10 cellular contexts compared by ENCODE assay signal in genomic region chr9:124054671-124055212, GRCh38. TPM values are rescaled to one million over a fixed set of nuclear protein-coding genes. Genes with fewer than 3 reads are reported as not detected.
DNase-seq lines count a peak whose midpoint lies in the region; ATAC-seq and TF ChIP-seq lines count a peak whose summit lies in the region.
"Had no signal": no experiment of that assay in that cellular context is flagged by ENCODE, and none has a peak within 500 bp of the region (broad histone marks: within the 10 kb centered on the region; RNA-seq: fewer than 3 reads in every experiment).

No MANE protein-coding gene starts in this region.

- H3K36me3 Mint-ChIP-seq in WTC11 = no peaks in the 10 kb centered on the region

- peak; percentile 7 for TF ChIP-seq CTCF in GM12864 (IDR thresholded peaks at IDR 0.05; ENCODE audit: low read depth, low read length, missing control alignments)
- TF ChIP-seq CTCF in WTC11 (IDR thresholded peaks at IDR 0.05) = no peak
- TF ChIP-seq CTCF in colonic mucosa (IDR thresholded peaks at IDR 0.05) = no peak

- DNase-seq in GM12864 (ENCODE audit: low read depth) = peak; percentile 41
- DNase-seq in WTC11 (ENCODE audit: low spot score) = peak; percentile 8
- DNase-seq in stimulated activated CD4-positive, alpha-beta T cell treated with anti-CD3 and anti-CD28 coated beads, Interleukin-4, amount 100 ng/mL, for 24 hours = peak; percentile 28
- DNase-seq in colonic mucosa = no peak
- DNase-seq in anterior cingulate cortex (lab: John Stamatoyannopoulos, UW) = no peak
- no peak for DNase-seq in NCI-H524 (lab: John Stamatoyannopoulos, UW)
- DNase-seq: naive B cell had no signal

- POLR2A ChIA-PET in WTC11 (lab: Charles Lee) = no interaction called here

- peaks cover 7% of the 10 kb centered on the region for H3K9me3 Mint-ChIP-seq in WTC11

- ATAC-seq in GM19455 (IDR thresholded peaks at IDR 0.05; ENCODE audit: unreplicated experiment) = peak; percentile 94
- ATAC-seq in HG03378 (IDR thresholded peaks at IDR 0.05; ENCODE audit: unreplicated experiment) = peak; percentile 95
- no peak for ATAC-seq in WTC11

- H3K4me3 Mint-ChIP-seq in WTC11 = no peak overlapping the region
- H3K4me3 Mint-ChIP-seq: naive B cell had no signal

- no peak overlapping the region for H3K4me3 ChIP-seq in GM12864 (ENCODE audit: low read depth, low read length)
- no peak overlapping the region for H3K4me3 ChIP-seq in colonic mucosa

- CTCF ChIA-PET in WTC11 (lab: Charles Lee) = interaction anchor here (0.6 to 4.8 kb wide), 3 partner anchors 14 to 667 kb away, joined by 3 to 22 read pairs (median 6); no protein-coding TSS in a partner anchor

- peaks cover 12% of the 10 kb centered on the region for H3K27me3 Mint-ChIP-seq in WTC11 (ENCODE audit: low read depth)

- H3K4me1 ChIP-seq in colonic mucosa = no peaks in the 10 kb centered on the region

- H3K27me3 ChIP-seq in colonic mucosa = no peaks in the 10 kb centered on the region

- no peak overlapping the region for H3K27ac ChIP-seq in colonic mucosa
- H3K27ac ChIP-seq: VCaP had no signal

- no peaks in the 10 kb centered on the region for H3K9me3 ChIP-seq in colonic mucosa

- intact Hi-C loops in colonic mucosa (cut with DNase I) = no loop called here

- H3K4me1 Mint-ChIP-seq in WTC11 = no peaks in the 10 kb centered on the region
- H3K4me1 Mint-ChIP-seq: naive B cell had no signal

- no peaks in the 10 kb centered on the region for H3K36me3 ChIP-seq in colonic mucosa

- H3K27ac Mint-ChIP-seq in WTC11 = no peak overlapping the region
- H3K27ac Mint-ChIP-seq: naive B cell had no signal

- no peak overlapping the region for H3K9ac ChIP-seq in colonic mucosa (ENCODE audit: low read depth in 2 of 2, low read length in 2 of 2)

TF ChIP-seq in WTC11, 78 proteins besides CTCF, POLR2A, EP300 and RAD21:
- no peak for TF ChIP-seq CREB1 (CRISPR knock-in tag; IDR thresholded peaks at IDR 0.05)
- TF ChIP-seq ZNF317 (CRISPR knock-in tag; IDR thresholded peaks at IDR 0.05; ENCODE audit: borderline replicate concordance, low read depth) = no peak
- TF ChIP-seq ZBTB43 (CRISPR knock-in tag; IDR thresholded peaks at IDR 0.05) = no peak
- TF ChIP-seq ZNF281 (CRISPR knock-in tag; IDR thresholded peaks at IDR 0.05) = no peak

RNA-seq across cellular contexts. Expression of gene LHX2, which starts 43.2 kb away (rescaled TPM):
- 0.42 to 0.50 TPM in 2 of 3 replicates, not detected in the other for total RNA-seq in WTC11 (2021)
- under 1 TPM in 1 of 2 donors, not detected in 1; 0.10 TPM for total RNA-seq in colonic mucosa

Comparison
In these comparisons a context has a peak if more than half of its experiments do, and no peak if none do; other contexts are left out.
1. DNase-seq: peak in GM12864 (single experiment), WTC11 (single experiment) and stimulated activated CD4-positive, alpha-beta T cell treated with anti-CD3 and anti-CD28 coated beads, Interleukin-4, amount 100 ng/mL, for 24 hours (single experiment); none in colonic mucosa (single experiment), anterior cingulate cortex (0 of 58) and NCI-H524 (0 of 2).